Comparison of ENCODE assay signal across 26 cellular contexts in the genomic region with DNA sequence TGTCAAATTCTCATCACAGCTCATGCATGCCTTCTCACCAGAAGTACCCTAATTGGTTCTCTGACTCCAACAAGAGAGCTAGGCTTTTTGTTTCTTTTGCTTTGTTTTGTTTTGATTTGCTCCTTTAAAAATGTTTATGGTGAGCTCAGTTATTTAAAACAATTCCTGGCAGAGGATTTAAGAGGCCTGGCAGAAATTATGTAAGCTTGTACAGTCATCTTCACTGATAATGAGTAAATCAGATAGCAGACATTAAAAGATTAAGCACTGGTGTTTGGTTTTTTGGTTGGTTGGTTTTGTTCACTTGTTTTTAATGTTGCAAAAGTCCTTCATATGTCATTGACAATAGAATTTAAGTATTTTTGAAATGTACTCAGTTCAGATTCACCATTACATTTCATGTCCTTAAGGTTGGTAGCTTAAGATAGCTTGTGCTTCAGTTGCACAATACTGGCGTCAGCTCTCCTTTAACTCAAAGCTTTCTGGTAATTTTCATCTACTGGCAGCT.
"Had no signal": no experiment of that assay in that cellular context is flagged by ENCODE, and none has a peak within 500 bp of the region (broad histone marks: within the 10 kb centered on the region; RNA-seq: fewer than 3 reads in every experiment).

No MANE protein-coding gene starts in this region.

- H3K27me3 Mint-ChIP-seq: stimulated activated naive CD8-positive, alpha-beta T cell treated with anti-CD3 and anti-CD28 coated beads, Interleukin-15, amount 100 ng/mL, for 72 hours had no signal

- H3K36me3 Mint-ChIP-seq: memory B cell, naive B cell, type B pancreatic cell had no signal

- H3K36me3 ChIP-seq: esophagus squamous epithelium, gastrocnemius medialis had no signal

- ATAC-seq: gastrocnemius medialis; left ventricle myocardium superior; mucosa of descending colon; right cardiac atrium; stimulated activated naive CD8-positive, alpha-beta T cell treated with anti-CD3 and anti-CD28 coated beads, Interleukin-15, amount 100 ng/mL, for 72 hours had no signal

- H3K4me3 Mint-ChIP-seq: dendritic cell treated with granulocyte-macrophage colony-stimulating factor and Interleukin-4, amounts not matched to agents 40 ng/mL and 50 ng/mL, for 4 days; memory B cell; naive B cell; neural crest cell; stimulated activated naive CD8-positive, alpha-beta T cell treated with anti-CD3 and anti-CD28 coated beads, Interleukin-15, amount 100 ng/mL, for 72 hours; type B pancreatic cell had no signal

- H3K4me1 Mint-ChIP-seq: memory B cell; naive B cell; neural crest cell; stimulated activated naive CD8-positive, alpha-beta T cell treated with anti-CD3 and anti-CD28 coated beads, Interleukin-15, amount 100 ng/mL, for 72 hours had no signal

- H3K27ac Mint-ChIP-seq: activated T-helper 2 cell treated with anti-CD3 and anti-CD28 coated beads, Interferon-gamma antibody, Interleukin-2, Interleukin-4, amounts not matched to agents 10 μg/mL and 5 μg/mL and 100 μg/mL, durations not matched to agents 14 hours and 24 hours and 36 hours; dendritic cell treated with granulocyte-macrophage colony-stimulating factor and Interleukin-4, amounts not matched to agents 40 ng/mL and 50 ng/mL, for 4 days; memory B cell; naive B cell; progenitor cell of endocrine pancreas; stimulated activated naive CD8-positive, alpha-beta T cell treated with anti-CD3 and anti-CD28 coated beads, Interleukin-15, amount 100 ng/mL, for 72 hours; type B pancreatic cell had no signal

- FAIRE-seq: endothelial cell of umbilical vein, small intestine, TTC549 had no signal

- H3K9me3 ChIP-seq: esophagus squamous epithelium, gastrocnemius medialis, mucosa of descending colon, testis had no signal

- H3K27ac ChIP-seq: esophagus squamous epithelium, gastrocnemius medialis, SK-N-MC, testis had no signal

- DNase-seq: activated CD4-positive, alpha-beta T cell treated with anti-CD3 and anti-CD28 coated beads, Interleukin-2, amount 50 U/mL, for 48 hours; activated naive CD4-positive, alpha-beta T cell treated with Interleukin-2 at 50 U/mL for 16 hours; activated T-cell treated with anti-CD3 and anti-CD28 coated beads for 4 hours; aorta; effector CD8-positive, alpha-beta T cell; esophagus squamous epithelium; gastrocnemius medialis; head of caudate nucleus; kidney glomerular epithelial cell; left ventricle myocardium superior; mucosa of descending colon; naive B cell; right cardiac atrium; small intestine; stimulated activated CD4-positive, alpha-beta T cell treated with anti-CD3 and anti-CD28 coated beads, Interleukin-4, amount 100 ng/mL, for 1 hour; stimulated activated naive CD8-positive, alpha-beta T cell treated with anti-CD3 and anti-CD28 coated beads, Interleukin-15, amount 100 ng/mL, for 72 hours; testis had no signal

- H3K9me3 Mint-ChIP-seq: memory B cell had no signal

- H3K27me3 ChIP-seq: esophagus squamous epithelium, gastrocnemius medialis, testis had no signal

- H3K4me1 ChIP-seq: esophagus squamous epithelium, testis had no signal

- H3K4me3 ChIP-seq: esophagus squamous epithelium, gastrocnemius medialis, mucosa of descending colon, SK-N-MC, testis had no signal
